In the genomic region with DNA sequence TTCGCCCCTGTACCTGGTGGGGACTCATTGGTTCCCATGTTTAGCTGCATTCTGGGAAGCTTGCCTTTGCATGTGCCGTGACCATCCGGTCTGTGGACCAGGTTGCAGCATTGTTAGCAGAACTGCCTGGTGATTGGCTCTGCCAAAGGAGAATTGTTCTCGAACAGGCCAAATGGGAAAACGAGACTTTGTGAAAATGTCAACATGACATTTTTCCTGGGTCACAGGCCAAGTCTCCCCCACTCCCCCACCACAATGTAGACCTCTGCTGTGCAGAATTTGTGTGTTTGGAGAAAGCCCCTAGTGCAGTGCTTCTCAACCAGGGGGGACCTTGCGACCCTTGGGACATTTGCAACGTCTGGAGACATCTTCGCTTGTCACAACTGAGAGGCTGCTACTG, we compare ENCODE assay signal across 24 cellular contexts. TPM values are rescaled to one million over a fixed set of nuclear protein-coding genes. Genes with fewer than 3 reads are reported as not detected.
"Had no signal": no experiment of that assay in that cellular context is flagged by ENCODE, and none has a peak within 500 bp of the region (broad histone marks: within the 10 kb centered on the region; RNA-seq: fewer than 3 reads in every experiment).

No MANE protein-coding gene starts in this region.

- DNase-seq: KBM-7, NCI-H1092, NCI-H1105 treated with DMSO at 0.1 percent for 48 hours, NCI-H1417 treated with DMSO at 0.1 percent for 48 hours, NCI-H146, NCI-H187, NCI-H2029, NCI-H2081 treated with DMSO at 0.1 percent for 48 hours, NCI-H2171, NCI-H226, NCI-H446, NCI-H510A, NCI-H524 treated with DMSO at 0.1 percent for 48 hours, NCI-H69, NCI-H774, SHP77, SK-N-SH, SW 1271, T-cell had no signal

- H3K4me3 Mint-ChIP-seq: IgD-negative memory B cell, T-cell had no signal

- H3K4me1 Mint-ChIP-seq: IgD-negative memory B cell, T-cell had no signal

- H3K9me3 Mint-ChIP-seq: IgD-negative memory B cell, T-cell had no signal

- H3K9me3 ChIP-seq: SK-N-SH had no signal

- H3K27ac ChIP-seq: RWPE1 had no signal

- ATAC-seq: T-cell had no signal

- H3K27ac Mint-ChIP-seq: T-cell had no signal

- H3K36me3 Mint-ChIP-seq: IgD-negative memory B cell, T-cell had no signal

- H3K9ac ChIP-seq: SK-N-SH had no signal

RNA-seq across cellular contexts. Expression of gene CDH22, which starts 23.2 kb away (rescaled TPM):
- total RNA-seq: HT-29, MCF 10A, SK-MEL-5, T-cell had no signal
- polyA plus RNA-seq: IgD-negative memory B cell, SK-N-SH had no signal
